Comparison of ENCODE assay signal across 8 cellular contexts in the genomic region with DNA sequence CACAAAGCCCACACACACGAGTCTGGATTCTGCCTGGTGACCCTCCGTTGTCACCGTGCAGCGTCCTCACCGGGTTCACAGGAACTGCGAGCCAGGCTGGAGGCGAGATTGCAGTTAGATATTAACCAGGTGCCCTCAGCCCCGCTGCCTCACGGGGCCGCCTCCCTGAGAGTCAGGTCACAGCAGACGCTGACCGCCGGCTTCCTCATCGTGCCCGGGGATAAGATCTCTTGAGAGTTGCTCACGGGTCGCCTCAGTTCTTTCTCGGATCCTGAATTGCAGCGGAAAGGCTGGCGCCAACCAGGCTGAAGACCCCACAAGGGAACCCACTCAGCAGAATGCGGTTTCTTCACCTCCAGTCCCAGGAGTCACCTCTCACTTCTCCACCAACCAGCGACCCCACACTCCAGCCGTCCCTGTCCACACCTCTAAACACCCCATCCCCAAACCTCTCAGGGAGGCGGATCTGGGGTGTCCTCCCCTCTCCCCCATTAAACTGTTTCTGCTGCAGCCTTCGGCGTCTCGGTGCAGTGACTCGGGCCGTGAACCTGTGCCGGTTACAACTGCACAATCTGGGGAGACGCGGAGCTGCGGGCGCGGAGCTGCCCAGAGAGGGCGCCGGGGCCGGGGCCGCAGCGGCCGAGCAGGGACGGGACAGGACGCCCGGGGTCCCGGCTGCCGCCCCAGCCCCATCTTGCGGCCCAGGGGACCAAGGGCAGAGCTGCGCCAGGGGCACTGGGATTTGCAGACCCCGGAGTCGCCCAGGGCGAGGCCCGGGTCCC. TPM values are rescaled to one million over a fixed set of nuclear protein-coding genes. Genes with fewer than 3 reads are reported as not detected.
DNase-seq lines count a peak whose midpoint lies in the region; ATAC-seq, FAIRE-seq and TF ChIP-seq lines count a peak whose summit lies in the region.

No MANE protein-coding gene starts in this region.

- peak overlapping the region; percentile 56 for H2AFZ ChIP-seq in trophoblast cell (ENCODE audit: insufficient read depth, low read length, poor library complexity)

- peaks cover 10% of the 10 kb centered on the region for H3K79me2 ChIP-seq in trophoblast cell (ENCODE audit: control insufficient read depth, insufficient read depth, low read length, poor library complexity)

- WGBS in trophoblast cell (ENCODE audit: extremely low coverage, insufficient coverage, insufficient read length) = no CpG with 5 or more reads among the region's 52 CpGs

- H4K8ac ChIP-seq in trophoblast cell (ENCODE audit: low read depth, low read length) = peak overlapping the region; percentile 78

- H3K18ac ChIP-seq in trophoblast cell (ENCODE audit: low read length) = peak overlapping the region; percentile 73

- H3K4me1 ChIP-seq in cardiac muscle cell (ENCODE audit: low read depth) = peaks cover 5% of the 10 kb centered on the region
- peaks cover 4 to 5% of the 10 kb centered on the region in 2 experiments for H3K4me1 ChIP-seq in trophoblast cell (ENCODE audit: control insufficient read depth in 1 of 2, insufficient read depth in 2 of 2, low read length in 2 of 2)

- H3K4me3 ChIP-seq in AG10803 (ENCODE audit: low read length) (peak overlapping the region; percentile 86), cardiac muscle cell (peak overlapping the region; percentile 80), trophoblast cell (ENCODE audit: low read depth, low read length) (peak overlapping the region; percentile 85)

- peak overlapping the region; percentile 77 for H4K91ac ChIP-seq in trophoblast cell (ENCODE audit: low read depth, low read length)

- H2AK5ac ChIP-seq in trophoblast cell (ENCODE audit: low read length) = no peak overlapping the region

- peaks cover 18% of the 10 kb centered on the region for H3K79me1 ChIP-seq in trophoblast cell (ENCODE audit: low read length)

- H3K9ac ChIP-seq in trophoblast cell (ENCODE audit: low read length) = peak overlapping the region; percentile 87

- FAIRE-seq in RCC 7860 (lab: Jason Lieb, UNC) = peak; percentile 83

- H3K4me2 ChIP-seq in trophoblast cell (ENCODE audit: low read length) = peak overlapping the region; percentile 82

- DNase-seq in AG10803 (ENCODE audit: low read depth) (peak; percentile 14), RCC 7860 (ENCODE audit: low spot score) (peak; percentile 67), cardiac muscle cell (ENCODE audit: low read depth in 1 of 2, low spot score in 1 of 2) (peak; percentile 27 to 64), trophoblast cell (peak; percentile 79 to 87), putamen (ENCODE audit: low spot score) (no peak)
- peak; percentile 43 for DNase-seq in activated naive CD4-positive, alpha-beta T cell treated with anti-CD3 and anti-CD28 coated beads, Interleukin-2, amount 50 U/mL, for 16 hours

- no peaks in the 10 kb centered on the region for H3K9me3 ChIP-seq in cardiac muscle cell (ENCODE audit: low read depth)
- no peaks in the 10 kb centered on the region for H3K9me3 ChIP-seq in trophoblast cell (ENCODE audit: insufficient read depth, low read depth, low read length)

- H2BK12ac ChIP-seq in trophoblast cell (ENCODE audit: low read length) = peak overlapping the region; percentile 63

- H3K4ac ChIP-seq in trophoblast cell (ENCODE audit: low read depth, low read length) = peak overlapping the region; percentile 87

- no peaks in the 10 kb centered on the region for H3K36me3 ChIP-seq in cardiac muscle cell
- H3K36me3 ChIP-seq in trophoblast cell (ENCODE audit: control insufficient read depth in 1 of 2, insufficient read depth in 2 of 2, low read length in 2 of 2) = peaks cover 0 to 2% of the 10 kb centered on the region in 2 experiments

- H2BK120ac ChIP-seq in trophoblast cell (ENCODE audit: insufficient read depth, low read length, poor library complexity) = peak overlapping the region; percentile 67

- H3K14ac ChIP-seq in trophoblast cell (ENCODE audit: low read length) = peak overlapping the region; percentile 71

- TF ChIP-seq CTCF in AG10803 (conservative IDR thresholded peaks at IDR 0.05; ENCODE audit: low read length) = no peak
- peak; percentile 29 for TF ChIP-seq CTCF in cardiac muscle cell (IDR thresholded peaks at IDR 0.05; ENCODE audit: low read depth, low read length)

- peak; percentile 34 for ATAC-seq in GM18867 (IDR thresholded peaks at IDR 0.05; ENCODE audit: unreplicated experiment)
- peak; percentile 21 for ATAC-seq in HG03060 (IDR thresholded peaks at IDR 0.05; ENCODE audit: low read depth, unreplicated experiment)

- H4K12ac ChIP-seq in trophoblast cell (ENCODE audit: low read depth, low read length) = peak overlapping the region; percentile 74

- H3K27me3 ChIP-seq in cardiac muscle cell (peaks cover 7% of the 10 kb centered on the region), trophoblast cell (ENCODE audit: insufficient read depth, low read length) (no peaks in the 10 kb centered on the region)

- H3K27ac ChIP-seq in cardiac muscle cell = peak overlapping the region; percentile 91
- H3K27ac ChIP-seq in trophoblast cell (ENCODE audit: low read depth, low read length) = peak overlapping the region; percentile 90

- peak overlapping the region; percentile 89 for H2BK5ac ChIP-seq in trophoblast cell (ENCODE audit: low read depth, low read length, poor library complexity)

- no peak overlapping the region for H3K23ac ChIP-seq in trophoblast cell (ENCODE audit: low read length)

RNA-seq across cellular contexts. Expression of a gene that starts 0.6 kb away (rescaled TPM):
- 6.7 and 7.6 TPM in 2 replicates for total RNA-seq in cardiac muscle cell
- polyA plus RNA-seq in cardiac muscle cell = 4.7 and 9.4 TPM in 2 replicates
- polyA plus RNA-seq in trophoblast cell (2013) = 18.8 and 20.9 TPM in 2 replicates

RNA-seq across cellular contexts. Expression of a gene that starts 28.6 kb away (rescaled TPM):
- 4.5 and 26.9 TPM in 2 replicates for total RNA-seq in cardiac muscle cell
- 2.1 and 10.0 TPM in 2 replicates for polyA plus RNA-seq in cardiac muscle cell
- polyA plus RNA-seq in trophoblast cell (2013) = 1.2 and 1.3 TPM in 2 replicates
